ENCODE assay signal across 1 cellular context in genomic region chr5:123511648-123512605, GRCh38.
TF ChIP-seq lines count a peak whose summit lies in the region.

Gene CSNK1G3 (plus strand): TSS chr5:123512177. CDS start chr5:123545664, 33,487 bp downstream.

TF ChIP-seq in HEK293, 187 proteins besides CTCF, POLR2A, EP300 and RAD21 (continued from another document and continues in another):
- TF ChIP-seq TSHZ1 (tag by site-specific recombination; IDR thresholded peaks at IDR 0.05; ENCODE audit: borderline replicate concordance) (no peak), ZNF23 (tag by site-specific recombination; IDR thresholded peaks at IDR 0.05; ENCODE audit: borderline replicate concordance) (no peak), ZNF837 (tag by site-specific recombination; IDR thresholded peaks at IDR 0.05) (no peak), YY2 (tag by site-specific recombination; IDR thresholded peaks at IDR 0.05) (no peak), ZNF514 (tag by site-specific recombination; IDR thresholded peaks at IDR 0.05) (no peak), ZNF843 (tag by site-specific recombination; IDR thresholded peaks at IDR 0.05) (no peak), ZBTB48 (tag by site-specific recombination; IDR thresholded peaks at IDR 0.05) (peak; percentile 50), ZFP37 (tag by site-specific recombination; IDR thresholded peaks at IDR 0.05) (peak; percentile 78; the same call in 1 of the 2 replicates), YY1 (tag by site-specific recombination; IDR thresholded peaks at IDR 0.05) (peak; percentile 50; the same call in 1 of the 2 replicates), ZNF266 (tag by site-specific recombination; IDR thresholded peaks at IDR 0.05; ENCODE audit: low read depth) (no peak), ZNF488 (tag by site-specific recombination; IDR thresholded peaks at IDR 0.05) (no peak), ZNF223 (tag by site-specific recombination; IDR thresholded peaks at IDR 0.05) (no peak), ZNF670 (tag by site-specific recombination; IDR thresholded peaks at IDR 0.05; ENCODE audit: low read depth) (no peak), ZNF624 (tag by site-specific recombination; IDR thresholded peaks at IDR 0.05) (no peak), ZNF146 (tag by site-specific recombination; IDR thresholded peaks at IDR 0.05) (no peak), ZNF791 (tag by site-specific recombination; IDR thresholded peaks at IDR 0.05) (0 out of 2 replicates have a peak, but pooled peaks have one; percentile 10), ZNF48 (tag by site-specific recombination; IDR thresholded peaks at IDR 0.05) (no peak), ZNF423 (tag by site-specific recombination; IDR thresholded peaks at IDR 0.05) (no peak), ZNF776 (tag by site-specific recombination; IDR thresholded peaks at IDR 0.05; ENCODE audit: borderline replicate concordance) (no peak), ATF2 (tag by site-specific recombination; IDR thresholded peaks at IDR 0.05; ENCODE audit: low read depth) (peak; percentile 66), ZNF280C (tag by site-specific recombination; IDR thresholded peaks at IDR 0.05) (no peak), ZNF747 (tag by site-specific recombination; IDR thresholded peaks at IDR 0.05) (no peak), ELK4 (IDR thresholded peaks at IDR 0.05; ENCODE audit: borderline replicate concordance, low read depth, low read length) (no peak; the same call in 1 of the 2 replicates), ZSCAN16 (tag by site-specific recombination; IDR thresholded peaks at IDR 0.05) (0 out of 2 replicates have a peak, but pooled peaks have one; percentile 64), HIC1 (tag by site-specific recombination; IDR thresholded peaks at IDR 0.05) (no peak), OVOL3 (tag by site-specific recombination; IDR thresholded peaks at IDR 0.05) (no peak), GLIS1 (tag by site-specific recombination; IDR thresholded peaks at IDR 0.05) (peak; percentile 24; the same call in 1 of the 2 replicates), PRDM10 (tag by site-specific recombination; IDR thresholded peaks at IDR 0.05) (no peak), ZNF280D (tag by site-specific recombination; IDR thresholded peaks at IDR 0.05) (no peak), KLF16 (tag by site-specific recombination; IDR thresholded peaks at IDR 0.05) (peak; percentile 76), ZNF148 (tag by site-specific recombination; IDR thresholded peaks at IDR 0.05; ENCODE audit: borderline replicate concordance) (peak; percentile 50; the same call in 1 of the 2 replicates), EGR2 (tag by site-specific recombination; IDR thresholded peaks at IDR 0.05; ENCODE audit: low read depth) (peak; percentile 45; the same call in 1 of the 2 replicates), ZSCAN4 (tag by site-specific recombination; IDR thresholded peaks at IDR 0.05) (no peak; the same call in 1 of the 2 replicates)
